ENCODE assay signal across 9 cellular contexts in the genomic region with DNA sequence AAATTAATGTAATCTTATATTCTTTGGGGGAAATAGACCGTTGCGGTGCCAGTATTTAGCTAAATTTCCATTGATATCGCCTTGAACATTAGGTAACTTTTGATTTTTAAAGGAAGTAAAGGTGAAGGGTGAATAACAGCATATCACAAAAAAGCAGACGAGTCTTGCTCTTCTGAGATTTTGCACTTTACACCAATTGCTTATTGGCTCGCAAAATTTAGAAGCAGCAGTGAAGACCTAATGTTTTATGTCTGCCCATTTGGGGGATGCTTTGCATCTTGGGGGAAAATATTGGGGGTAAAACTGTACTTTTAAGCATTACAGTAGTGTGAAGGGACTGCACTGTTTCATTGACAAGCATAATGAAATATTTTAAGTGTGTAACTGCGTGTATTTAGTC. TPM values are rescaled to one million over a fixed set of nuclear protein-coding genes. Genes with fewer than 3 reads are reported as not detected.
A peak's percentile ranks its signal among the peaks of the same experiment; 100 is the strongest.
DNase-seq lines count a peak whose midpoint lies in the region; ATAC-seq, FAIRE-seq and TF ChIP-seq lines count a peak whose summit lies in the region.
"Had no signal": no experiment of that assay in that cellular context is flagged by ENCODE, and none has a peak within 500 bp of the region (broad histone marks: within the 10 kb centered on the region; RNA-seq: fewer than 3 reads in every experiment).

No MANE protein-coding gene starts in this region.

- H4K8ac ChIP-seq in IMR-90 (ENCODE audit: low read depth in 2 of 2, low read length in 2 of 2) (no peak overlapping the region), H1 (ENCODE audit: extremely low read depth, insufficient read depth, low read length) (no peak overlapping the region)

- no TSS peak for BruUV-seq in IMR-90 (replicated peaks; lab: Mats Ljungman, UMichigan)

- in situ Hi-C loops in IMR-90 (cut with MboI; ENCODE audit: low sequenced_read_pairs) = no loop called here

- DNase-seq in AG04449 (ENCODE audit: low read depth, low spot score) = no peak
- no peak for DNase-seq in IMR-90
- no peak for DNase-seq in H1 (ENCODE audit: low read depth in 1 of 2, low spot score in 2 of 2)
- no peak for DNase-seq in GOT3 (lab: John Stamatoyannopoulos, UW)
- DNase-seq in NCI-H2107 (lab: John Stamatoyannopoulos, UW) = no peak
- DNase-seq: activated naive CD4-positive, alpha-beta T cell treated with anti-CD3 and anti-CD28 coated beads, Interleukin-2, amount 50 U/mL, for 16 hours had no signal

- no peak overlapping the region for H2AK9ac ChIP-seq in IMR-90 (replicated peaks; ENCODE audit: low read depth, low read length, poor library complexity)

- dilution Hi-C loops in IMR-90 (cut with HindIII; ENCODE audit: low sequenced_read_pairs, unreplicated experiment) = no loop called here

- WGBS in IMR-90 (ENCODE audit: extremely low coverage in 2 of 2, insufficient read length in 1 of 2), 2 experiments = no CpG with 5 or more reads among the region's 6 CpGs
- WGBS in H1 (ENCODE audit: extremely low coverage in 1 of 2, insufficient coverage in 1 of 2, insufficient read length in 1 of 2, insufficient replicate concordance in 2 of 2, low coverage in 1 of 2, low lambda C conversion rate in 2 of 2, missing lambda C conversion rate in 1 of 2), 2 experiments = 46% methylated on average over 6 of the region's 6 CpGs; no CpG with 5 or more reads in 1 of the 2 experiments

- H4K20me1 ChIP-seq in IMR-90 (ENCODE audit: insufficient read depth, low read length) (no peaks in the 10 kb centered on the region), H1 (replicated peaks in 1 of 2; ENCODE audit: control insufficient read depth in 1 of 2, insufficient read depth in 2 of 2, low read length in 2 of 2) (no peaks in the 10 kb centered on the region)

- H3K56ac ChIP-seq in IMR-90 (ENCODE audit: extremely low read depth, insufficient read depth, low read length) (no peak overlapping the region), H1 (replicated peaks; ENCODE audit: insufficient read length, low read depth, low read length) (no peak overlapping the region)

- H3K9me3 ChIP-seq in IMR-90 (ENCODE audit: control insufficient read depth, insufficient read depth, low read length) = no peaks in the 10 kb centered on the region
- H3K9me3 ChIP-seq in H1 (ENCODE audit: insufficient read depth in 2 of 2, low read depth in 1 of 2, low read length in 1 of 2) = no peaks in the 10 kb centered on the region
- H3K9me3 ChIP-seq in neuron (ENCODE audit: low read length) = no peaks in the 10 kb centered on the region

- no peak overlapping the region for H2AK5ac ChIP-seq in IMR-90 (ENCODE audit: low read depth, low read length)
- no peak overlapping the region for H2AK5ac ChIP-seq in H1 (ENCODE audit: low read depth, low read length)

- no peak overlapping the region for H2BK12ac ChIP-seq in H1 (ENCODE audit: low read depth, low read length)

- peaks cover 0 to 55% of the 10 kb centered on the region in 2 experiments; a peak in 2 of 4 replicates for H3K79me2 ChIP-seq in H1 (ENCODE audit: control insufficient read depth in 1 of 2, insufficient read depth in 2 of 2, low read length in 2 of 2)

- no peak overlapping the region for H4K91ac ChIP-seq in IMR-90 (ENCODE audit: insufficient read depth, low read depth, low read length)
- H4K91ac ChIP-seq in H1 (replicated peaks; ENCODE audit: insufficient read length, low read length) = no peak overlapping the region

- no peak for FAIRE-seq in H1 (lab: Jason Lieb, UNC)

- H2BK5ac ChIP-seq in IMR-90 (ENCODE audit: low read depth, low read length, poor library complexity, severe bottlenecking) = no peak overlapping the region
- no peak overlapping the region for H2BK5ac ChIP-seq in H1 (ENCODE audit: low read depth, low read length)

- H3K79me1 ChIP-seq in IMR-90 (ENCODE audit: low read depth in 1 of 2, low read length in 2 of 2) (no peaks in the 10 kb centered on the region), H1 (ENCODE audit: low read depth, low read length) (no peaks in the 10 kb centered on the region)

- H3K14ac ChIP-seq in IMR-90 (replicated peaks; ENCODE audit: low read depth, low read length) = no peak overlapping the region
- no peak overlapping the region for H3K14ac ChIP-seq in H1 (ENCODE audit: insufficient read length)

- H2BK15ac ChIP-seq in IMR-90 (ENCODE audit: low read depth, low read length) = no peak overlapping the region
- no peak overlapping the region for H2BK15ac ChIP-seq in H1 (ENCODE audit: low read length)

- POLR2A ChIA-PET in AG04449 (lab: Yijun Ruan, JAX) (no interaction called here), IMR-90 (lab: Charles Lee; ENCODE audit: unreplicated experiment) (no interaction called here), H1 (lab: Charles Lee; ENCODE audit: partially characterized antibody) (interaction anchor here (1.0 to 1.6 kb wide), 2 partner anchors 33 to 106 kb away, joined by 3 to 5 read pairs; no protein-coding TSS in a partner anchor)

- H3K27ac ChIP-seq in IMR-90 (ENCODE audit: insufficient read depth, low read length) (no peak overlapping the region), H1 (ENCODE audit: low read depth, low read length) (no peak overlapping the region)

- H3K23ac ChIP-seq in IMR-90 (ENCODE audit: low read depth, low read length) = no peak overlapping the region
- no peak overlapping the region for H3K23ac ChIP-seq in H1 (ENCODE audit: insufficient read length)

- H3K4me1 ChIP-seq in IMR-90 (ENCODE audit: control insufficient read depth, insufficient read depth, low read length) (0 out of 2 replicates have a peak, but pooled peaks cover 2% of the 10 kb centered on the region), H1 (replicated peaks in 1 of 4; ENCODE audit: control insufficient read depth in 3 of 4, insufficient read depth in 4 of 4, low read length in 3 of 4) (peaks cover 0 to 13% (median 2%) of the 10 kb centered on the region in 4 experiments; a peak in 5 of 7 replicates), neuron (ENCODE audit: insufficient read depth, low read length) (peaks cover 30% of the 10 kb centered on the region)

- no peak overlapping the region for H2BK20ac ChIP-seq in IMR-90 (ENCODE audit: low read depth, low read length)
- H2BK20ac ChIP-seq in H1 (ENCODE audit: low read length) = no peak overlapping the region

- H2AFZ ChIP-seq in IMR-90 (replicated peaks; ENCODE audit: low read length, poor library complexity) (no peak overlapping the region), H1 (ENCODE audit: low read length) (no peak overlapping the region), neuron (ENCODE audit: low read depth, low read length) (peak overlapping the region; percentile 63)

- peaks cover 9% of the 10 kb centered on the region; the same call in 1 of the 2 replicates for H3K23me2 ChIP-seq in H1 (ENCODE audit: low read depth, low read length)

- no peaks in the 10 kb centered on the region for H3K9me1 ChIP-seq in IMR-90 (ENCODE audit: insufficient read depth, low read length)

- H3K27me3 ChIP-seq in IMR-90 (ENCODE audit: control insufficient read depth, insufficient read depth, low read length) (no peaks in the 10 kb centered on the region), H1 (replicated peaks in 1 of 4; ENCODE audit: control insufficient read depth in 3 of 4, extremely low read depth in 1 of 4, insufficient read depth in 3 of 4, low read length in 3 of 4) (no peaks in the 10 kb centered on the region), neuron (ENCODE audit: insufficient read depth, low read length) (no peaks in the 10 kb centered on the region)

- H2BK120ac ChIP-seq in IMR-90 (ENCODE audit: low read depth, low read length) (no peak overlapping the region), H1 (replicated peaks; ENCODE audit: low read depth, low read length) (no peak overlapping the region)

- TF ChIP-seq CTCF in AG04449 (IDR thresholded peaks at IDR 0.05; ENCODE audit: insufficient read depth, low read length, missing control alignments) (no peak), IMR-90 (conservative IDR thresholded peaks at IDR 0.05; ENCODE audit: low read depth, low read length) (no peak), H1 (IDR thresholded peaks at IDR 0.05; ENCODE audit: control extremely low read depth in 1 of 3, insufficient read depth in 1 of 3, low read depth in 1 of 3, low read length in 3 of 3) (no peak)

- H3K9ac ChIP-seq in IMR-90 (ENCODE audit: low read depth, low read length) (0 out of 2 replicates have a peak overlapping the region, but pooled peaks have one; percentile 14), H1 (replicated peaks in 1 of 4; ENCODE audit: extremely low read depth in 1 of 4, low read depth in 3 of 4, low read length in 3 of 4) (peak overlapping the region in 1 of 4 experiments; percentile 25; a peak in 2 of 7 replicates)

- H3K36me3 ChIP-seq in IMR-90 (ENCODE audit: control insufficient read depth, insufficient read depth, low read length) (no peaks in the 10 kb centered on the region), H1 (ENCODE audit: control insufficient read depth in 2 of 4, insufficient read depth in 4 of 4, low read length in 3 of 4) (no peaks in the 10 kb centered on the region), neuron (ENCODE audit: insufficient read depth, low read length) (no peaks in the 10 kb centered on the region)

- H3K18ac ChIP-seq in IMR-90 (ENCODE audit: low read depth, low read length) = no peak overlapping the region
- H3K18ac ChIP-seq in H1 (ENCODE audit: extremely low read depth, low read length) = no peak overlapping the region

- H3K4me2 ChIP-seq in IMR-90 (ENCODE audit: low read depth, low read length) = peak overlapping the region; percentile 39
- peak overlapping the region; percentile 85 to 95 for H3K4me2 ChIP-seq in H1 (ENCODE audit: insufficient read depth in 1 of 2, low read depth in 2 of 2, low read length in 2 of 2)

- TF ChIP-seq RAD21 in IMR-90 (IDR thresholded peaks at IDR 0.05; ENCODE audit: low read length) (no peak), H1 (IDR thresholded peaks at IDR 0.05 in 1 of 2, conservative IDR thresholded peaks at IDR 0.05 in 1 of 2; ENCODE audit: low read depth in 2 of 2, low read length in 2 of 2) (no peak)

- ATAC-seq in IMR-90 (ENCODE audit: low read depth) (no peak), HG02938 (IDR thresholded peaks at IDR 0.05; ENCODE audit: unreplicated experiment) (no peak), GM18511 (IDR thresholded peaks at IDR 0.05; ENCODE audit: unreplicated experiment) (no peak)

- H3K4ac ChIP-seq in IMR-90 (ENCODE audit: low read depth, low read length) = no peak overlapping the region
- no peak overlapping the region for H3K4ac ChIP-seq in H1 (replicated peaks; ENCODE audit: insufficient read length, low read depth, low read length)

- H3K4me3 ChIP-seq in AG04449 (ENCODE audit: low read depth, low read length) (peak overlapping the region; percentile 16), IMR-90 (ENCODE audit: insufficient read depth, low read depth, low read length) (no peak overlapping the region; the same call in 1 of the 2 replicates), H1 (ENCODE audit: extremely low read depth in 1 of 4, insufficient read depth in 2 of 4, low read depth in 3 of 4, low read length in 4 of 4) (peak overlapping the region; percentile 72 to 85 (median 78)), neuron (ENCODE audit: low read length) (peak overlapping the region; percentile 71)

- H4K5ac ChIP-seq in IMR-90 (ENCODE audit: low read depth, low read length) (no peak overlapping the region), H1 (ENCODE audit: insufficient read length, low read depth, low read length) (no peak overlapping the region)

- intact Hi-C loops in IMR-90 (cut with micrococcal nuclease) = loop anchor here (5.0 kb wide), 3 partner anchors 57 to 102 kb away; no protein-coding TSS in a partner anchor

- TF ChIP-seq POLR2A in IMR-90 (IDR thresholded peaks at IDR 0.05; ENCODE audit: low read depth, low read length) (no peak), H1 (IDR thresholded peaks at IDR 0.05; ENCODE audit: control extremely low read depth in 1 of 2, low read depth in 2 of 2, low read length in 2 of 2) (no peak)

- TF ChIP-seq EP300 in H1 (IDR thresholded peaks at IDR 0.05; ENCODE audit: borderline replicate concordance in 1 of 2, low read depth in 2 of 2, low read length in 2 of 2) = no peak

- CTCF ChIA-PET in AG04449 (lab: Yijun Ruan, JAX) (interaction anchor here (1.0 kb wide), 2 partner anchors 19 to 27 kb away, joined by 3 read pairs; no protein-coding TSS in a partner anchor), IMR-90 (lab: Yijun Ruan, JAX) (interaction anchor here (1.4 kb wide), 1 partner anchor 111 kb away, joined by 5 read pairs; no protein-coding TSS in a partner anchor), H1 (lab: Charles Lee; ENCODE audit: partially characterized antibody) (interaction anchor here (1.1 to 2.0 kb wide), 6 partner anchors 8 to 108 kb away, joined by 3 to 11 read pairs (median 4); no protein-coding TSS in a partner anchor)

RNA-seq across cellular contexts. Expression of gene MAP2K6, which starts 0.9 kb away (rescaled TPM):
- 3.6 and 5.7 TPM in 2 replicates for total RNA-seq in IMR-90 (2012; rRNA removed)
- polyA plus RNA-seq in IMR-90 (2012; rRNA removed) (1.8 and 2.4 TPM in 2 replicates), H1 (2011; rRNA removed) (6.7 and 11.0 TPM in 2 replicates)
- polyA plus RNA-seq in IMR-90 (2012; cell fraction: cytosol; rRNA removed) = 0.65 and 0.92 TPM in 2 replicates
- 0.29 and 1.1 TPM in 2 replicates for polyA plus RNA-seq in IMR-90 (2012; cell fraction: nucleus; rRNA removed; ENCODE audit: low replicate concordance)
- total RNA-seq in H1 (2021; fragmentation: NEBNext Ultra II Directional; extraction: Animal tissue kit (Norgen Biotek cat#: 25700)) = 42.2 and 44.1 TPM in 2 replicates
- polyA plus RNA-seq in H1 (2011; cell fraction: cytosol; rRNA removed) = 14.2 TPM
- 10.1 TPM for polyA plus RNA-seq in H1 (2011; cell fraction: nucleus; rRNA removed)
- polyA plus RNA-seq in H1 (2012, experiment 1 of 2) = 18.1 to 22.4 TPM (median 20.9 TPM) in 4 replicates
- 1.7 TPM for polyA plus RNA-seq in H1 (2012, experiment 2 of 2)
- 17.1 TPM for polyA plus RNA-seq in H1 (2013, experiment 1 of 2)
- 15.5 TPM for polyA plus RNA-seq in H1 (2013, experiment 2 of 2)
- polyA minus RNA-seq in H1 (2011; rRNA and poly(A)+ RNA removed) = 54.7 and 71.0 TPM in 2 replicates
- polyA minus RNA-seq in H1 (2011; cell fraction: cytosol; rRNA and poly(A)+ RNA removed) = 16.1 TPM
- polyA minus RNA-seq in H1 (2011; cell fraction: nucleus; rRNA and poly(A)+ RNA removed) = 31.7 TPM
